9 cellular contexts compared by ENCODE assay signal in the genomic region with DNA sequence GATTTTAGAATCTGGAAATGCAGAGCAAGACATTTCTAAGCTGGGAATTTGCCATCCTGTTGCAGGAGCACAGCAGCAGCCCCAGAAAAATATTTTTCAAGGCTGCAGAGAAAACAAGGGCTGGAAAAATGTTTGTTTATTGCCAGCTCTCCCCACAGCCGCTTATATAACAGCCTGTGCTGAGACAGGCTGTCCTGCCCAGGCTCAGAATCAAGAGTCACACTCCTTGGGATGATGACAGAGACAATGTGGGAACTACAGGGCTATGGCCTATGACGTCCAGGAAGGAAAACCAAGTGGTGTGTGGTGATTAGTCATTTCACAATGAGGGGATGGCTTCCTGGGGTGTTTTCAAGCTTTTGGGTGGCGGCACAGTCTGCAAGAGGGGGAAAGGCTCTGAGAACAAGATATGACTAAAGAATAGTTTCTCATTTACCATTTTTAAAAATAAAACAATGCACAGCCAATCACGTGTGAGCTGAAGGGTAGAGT.
A peak's percentile ranks its signal among the peaks of the same experiment; 100 is the strongest.
DNase-seq lines count a peak whose midpoint lies in the region; ATAC-seq and TF ChIP-seq lines count a peak whose summit lies in the region.
"Had no signal": no experiment of that assay in that cellular context is flagged by ENCODE, and none has a peak within 500 bp of the region (broad histone marks: within the 10 kb centered on the region; RNA-seq: fewer than 3 reads in every experiment).

No MANE protein-coding gene starts in this region.

- H3K4me1 Mint-ChIP-seq in activated T-helper 17 cell treated with anti-CD3 and anti-CD28 coated beads, Interleukin-2, amount 50 U/mL, for 72 hours: no peaks in the 10 kb centered on the region
- H3K4me1 Mint-ChIP-seq: activated B cell treated with CpG ODN at 0.5 μM for 24 hours had no signal

- H3K4me1 ChIP-seq in heart right ventricle: peaks cover 20 to 40% (median 32%) of the 10 kb centered on the region in 9 donors

- no peaks in the 10 kb centered on the region for H3K27me3 ChIP-seq in heart right ventricle

- peak overlapping the region; percentile 71 to 94 (median 88) for H3K27ac ChIP-seq in heart right ventricle

- no peaks in the 10 kb centered on the region for H3K9me3 ChIP-seq in heart right ventricle

- intact Hi-C loops in heart right ventricle (cut with DNase I): loop anchor here in 6 of 10 donors (1.0 to 10.0 kb wide), 13 partner anchors 39 to 200 kb away; no protein-coding TSS in a partner anchor

- peak overlapping the region in 1 of 10 donors; percentile 14 for H3K4me3 ChIP-seq in heart right ventricle
- H3K4me3 ChIP-seq in skeletal muscle cell (ENCODE audit: low read depth, low read length): no peak overlapping the region

- no peak for TF ChIP-seq CTCF in heart right ventricle (IDR thresholded peaks at IDR 0.05)

- ATAC-seq in HG03095 (IDR thresholded peaks at IDR 0.05; ENCODE audit: unreplicated experiment): peak; percentile 73
- ATAC-seq in activated T-helper 17 cell treated with anti-CD3 and anti-CD28 coated beads, Interleukin-2, amount 50 U/mL, for 72 hours (replicated peaks): peak; percentile 92
- ATAC-seq in heart right ventricle: peak; percentile 97 to 99 (median 98)

- no peaks in the 10 kb centered on the region for H3K36me3 ChIP-seq in heart right ventricle

- peaks cover 19% of the 10 kb centered on the region for H3K27me3 Mint-ChIP-seq in activated T-helper 17 cell treated with anti-CD3 and anti-CD28 coated beads, Interleukin-2, amount 50 U/mL, for 72 hours

- peak; percentile 24 for DNase-seq in activated CD4-positive, alpha-beta T cell treated with anti-CD3 and anti-CD28 coated beads for 48 hours
- no peak for DNase-seq in activated CD4-positive, alpha-beta T cell treated with anti-CD3 and anti-CD28 coated beads for 4 hours
- DNase-seq in heart right ventricle (peak; percentile 32 to 90), skeletal muscle cell (ENCODE audit: low read depth) (peak; percentile 95), NCI-H774 (lab: John Stamatoyannopoulos, UW) (no peak), NCI-H1048 (lab: John Stamatoyannopoulos, UW) (no peak)
- DNase-seq: activated B cell treated with CpG ODN at 0.5 μM for 24 hours had no signal

- 11 to 12% methylated on average over 4 of the region's 4 CpGs for WGBS in heart right ventricle, 2 donors

- H3K36me3 Mint-ChIP-seq in activated T-helper 17 cell treated with anti-CD3 and anti-CD28 coated beads, Interleukin-2, amount 50 U/mL, for 72 hours (ENCODE audit: low read depth): no peaks in the 10 kb centered on the region

- H3K27ac Mint-ChIP-seq in activated T-helper 17 cell treated with anti-CD3 and anti-CD28 coated beads, Interleukin-2, amount 50 U/mL, for 72 hours: no peak overlapping the region
- H3K27ac Mint-ChIP-seq: activated B cell treated with CpG ODN at 0.5 μM for 24 hours had no signal

- H3K4me3 Mint-ChIP-seq in activated T-helper 17 cell treated with anti-CD3 and anti-CD28 coated beads, Interleukin-2, amount 50 U/mL, for 72 hours: no peak overlapping the region
- H3K4me3 Mint-ChIP-seq: activated B cell treated with CpG ODN at 0.5 μM for 24 hours had no signal

- no peaks in the 10 kb centered on the region for H3K9me3 Mint-ChIP-seq in activated T-helper 17 cell treated with anti-CD3 and anti-CD28 coated beads, Interleukin-2, amount 50 U/mL, for 72 hours
- H3K9me3 Mint-ChIP-seq: activated B cell treated with CpG ODN at 0.5 μM for 24 hours had no signal

Comparison
In these comparisons a context has a peak if more than half of its experiments do, and no peak if none do; other contexts are left out.
1. DNase-seq: peak in activated CD4-positive, alpha-beta T cell treated with anti-CD3 and anti-CD28 coated beads for 48 hours (single experiment), heart right ventricle (2 of 2) and skeletal muscle cell (single experiment); none in activated CD4-positive, alpha-beta T cell treated with anti-CD3 and anti-CD28 coated beads for 4 hours (0 of 2), NCI-H774 (single experiment) and NCI-H1048 (single experiment).
2. Peak in every context shown above with its lines, with median percentiles within 50 percentile points of each other: ATAC-seq.